Comparison of ENCODE assay signal across 16 cellular contexts in the genomic region with DNA sequence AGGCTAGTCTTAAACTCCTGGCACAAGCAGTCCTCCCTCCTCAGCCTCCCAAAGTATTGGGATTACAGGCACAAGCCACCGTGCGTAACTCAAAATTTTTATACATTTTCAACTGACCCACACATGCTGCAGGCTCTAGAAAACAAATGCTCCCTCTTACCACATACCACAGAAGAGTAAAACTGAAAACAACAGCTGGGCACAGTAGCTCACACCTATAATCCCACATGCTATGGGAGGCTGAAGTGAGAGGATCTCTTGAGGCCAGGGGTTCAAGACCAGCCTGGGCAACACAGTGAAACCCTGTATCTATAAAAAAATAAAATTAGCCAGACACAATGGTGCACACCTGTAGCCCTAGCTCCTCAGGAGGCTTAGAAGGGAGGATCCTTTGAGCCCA. TPM values are rescaled to one million over a fixed set of nuclear protein-coding genes. Genes with fewer than 3 reads are reported as not detected.
A peak's percentile ranks its signal among the peaks of the same experiment; 100 is the strongest.
DNase-seq lines count a peak whose midpoint lies in the region; ATAC-seq and TF ChIP-seq lines count a peak whose summit lies in the region.
"Had no signal": no experiment of that assay in that cellular context is flagged by ENCODE, and none has a peak within 500 bp of the region (broad histone marks: within the 10 kb centered on the region; RNA-seq: fewer than 3 reads in every experiment).

No MANE protein-coding gene starts in this region.

- H3K27me3 Mint-ChIP-seq in immature natural killer cell (ENCODE audit: low read depth in 3 of 3), result no peaks in the 10 kb centered on the region
- H3K27me3 Mint-ChIP-seq in stimulated activated naive B cell treated with anti-CD40 and anti-IgM and Interleukin-4, amounts not matched to agents 10 μg/mL and 1 μg/mL and 100 μg/mL, for 72 hours, result no peaks in the 10 kb centered on the region
- H3K27me3 Mint-ChIP-seq: stimulated activated naive CD8-positive, alpha-beta T cell treated with anti-CD3 and anti-CD28 coated beads, Interleukin-15, Interleukin-2, amounts not matched to agents 100 ng/mL and 50 ng/mL, for 24 hours; T-helper 17 cell had no signal

- peak overlapping the region in 4 of 5 donors; percentile 23 to 64 (median 53) for H3K4me3 Mint-ChIP-seq in immature natural killer cell
- H3K4me3 Mint-ChIP-seq in stimulated activated naive B cell treated with anti-CD40 and anti-IgM and Interleukin-4, amounts not matched to agents 10 μg/mL and 1 μg/mL and 100 μg/mL, for 72 hours, result no peak overlapping the region
- H3K4me3 Mint-ChIP-seq: nephron; stimulated activated naive CD8-positive, alpha-beta T cell treated with anti-CD3 and anti-CD28 coated beads, Interleukin-15, Interleukin-2, amounts not matched to agents 100 ng/mL and 50 ng/mL, for 24 hours; T-helper 17 cell had no signal

- peak in 2 of 3 donors; percentile 16 to 25 for DNase-seq in immature natural killer cell
- DNase-seq in stimulated activated naive B cell treated with anti-CD40 and anti-IgM and Interleukin-4, amounts not matched to agents 10 μg/mL and 1 μg/mL and 100 μg/mL, for 72 hours, result no peak
- DNase-seq in GM13976 (ENCODE audit: low spot score), result no peak
- DNase-seq in NCI-H510A treated with DMSO at 0.1 percent for 48 hours (lab: John Stamatoyannopoulos, UW), result no peak
- DNase-seq: activated T-cell treated with anti-CD3 and anti-CD28 coated beads for 4 hours, C1 segment of cervical spinal cord, NCI-H1436, NCI-H2081, Right ventricle myocardium superior, small intestine, T-helper 17 cell had no signal

- ATAC-seq in GM21529 (IDR thresholded peaks at IDR 0.05; ENCODE audit: unreplicated experiment) (peak; percentile 57), HG02759 (IDR thresholded peaks at IDR 0.05; ENCODE audit: unreplicated experiment) (peak; percentile 55), GM21390 (IDR thresholded peaks at IDR 0.05; ENCODE audit: unreplicated experiment) (no peak)
- peak; percentile 39 to 43 for ATAC-seq in stimulated activated naive B cell treated with anti-CD40 and anti-IgM and Interleukin-4, amounts not matched to agents 10 μg/mL and 1 μg/mL and 100 μg/mL, for 72 hours (replicated peaks)
- ATAC-seq: T-helper 17 cell had no signal

- no peaks in the 10 kb centered on the region for H3K9me3 Mint-ChIP-seq in immature natural killer cell
- H3K9me3 Mint-ChIP-seq in stimulated activated naive B cell treated with anti-CD40 and anti-IgM and Interleukin-4, amounts not matched to agents 10 μg/mL and 1 μg/mL and 100 μg/mL, for 72 hours, result no peaks in the 10 kb centered on the region
- H3K9me3 Mint-ChIP-seq: nephron had no signal

- peak overlapping the region in 4 of 6 donors; percentile 17 to 48 (median 32) for H3K27ac Mint-ChIP-seq in immature natural killer cell
- H3K27ac Mint-ChIP-seq in stimulated activated naive B cell treated with anti-CD40 and anti-IgM and Interleukin-4, amounts not matched to agents 10 μg/mL and 1 μg/mL and 100 μg/mL, for 72 hours, result no peak overlapping the region
- H3K27ac Mint-ChIP-seq: nephron; stimulated activated naive CD8-positive, alpha-beta T cell treated with anti-CD3 and anti-CD28 coated beads, Interleukin-15, Interleukin-2, amounts not matched to agents 100 ng/mL and 50 ng/mL, for 24 hours had no signal

- peaks cover 0 to 8% (median 5%) of the 10 kb centered on the region in 3 donors for H3K36me3 Mint-ChIP-seq in immature natural killer cell
- H3K36me3 Mint-ChIP-seq in stimulated activated naive B cell treated with anti-CD40 and anti-IgM and Interleukin-4, amounts not matched to agents 10 μg/mL and 1 μg/mL and 100 μg/mL, for 72 hours, result peaks cover 15 to 17% of the 10 kb centered on the region in 2 donors

- H3K4me1 Mint-ChIP-seq in immature natural killer cell, result peaks cover 63 to 85% of the 10 kb centered on the region in 2 donors
- H3K4me1 Mint-ChIP-seq in stimulated activated naive B cell treated with anti-CD40 and anti-IgM and Interleukin-4, amounts not matched to agents 10 μg/mL and 1 μg/mL and 100 μg/mL, for 72 hours, result peaks cover 17 to 20% of the 10 kb centered on the region in 2 donors
- H3K4me1 Mint-ChIP-seq: nephron had no signal

- in situ Hi-C loops in GM13976 (cut with MboI; ENCODE audit: low sequenced_read_pairs, unreplicated experiment), result no loop called here

- no peak for TF ChIP-seq CTCF in GM13976 (IDR thresholded peaks at IDR 0.05; ENCODE audit: borderline replicate concordance, control extremely low read depth, extremely low read depth, insufficient read depth, missing control alignments)

RNA-seq across cellular contexts. Expression of gene AKT3, which starts 56.7 kb away (rescaled TPM):
- polyA plus RNA-seq in immature natural killer cell, result 1 to 10 TPM; 2.5 to 7.3 (median 5.2) TPM

Comparison
In these comparisons a context has a peak if more than half of its experiments do, and no peak if none do; other contexts are left out.
1. DNase-seq: peak in immature natural killer cell (2 of 3); none in stimulated activated naive B cell treated with anti-CD40 and anti-IgM and Interleukin-4, amounts not matched to agents 10 μg/mL and 1 μg/mL and 100 μg/mL, for 72 hours (single experiment), GM13976 (single experiment) and NCI-H510A treated with DMSO at 0.1 percent for 48 hours (single experiment).
2. H3K4me3 Mint-ChIP-seq: peak in immature natural killer cell (4 of 5); none in stimulated activated naive B cell treated with anti-CD40 and anti-IgM and Interleukin-4, amounts not matched to agents 10 μg/mL and 1 μg/mL and 100 μg/mL, for 72 hours (0 of 2).